Comparison of ENCODE assay signal across 21 cellular contexts in the genomic region with DNA sequence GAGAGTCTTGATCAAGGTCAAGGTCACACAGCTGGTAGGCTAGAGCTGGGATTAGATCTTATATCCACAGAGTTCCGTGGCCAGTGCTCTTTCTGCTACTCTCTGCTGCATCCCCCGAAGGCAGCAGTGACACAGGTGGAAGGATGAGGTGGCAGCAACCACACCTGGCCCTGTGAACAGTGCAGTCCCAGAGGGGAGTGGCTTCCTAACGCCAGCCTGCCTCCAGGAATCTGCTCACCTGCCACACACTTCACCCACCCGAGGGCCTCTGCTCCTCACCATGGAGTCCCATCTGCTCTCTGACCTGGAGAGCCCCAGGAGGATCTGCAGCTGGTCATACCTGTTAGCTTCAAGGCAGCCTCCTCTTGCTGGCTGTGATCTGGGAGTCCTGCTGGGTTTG.
DNase-seq lines count a peak whose midpoint lies in the region; ATAC-seq lines count a peak whose summit lies in the region.
"Had no signal": no experiment of that assay in that cellular context is flagged by ENCODE, and none has a peak within 500 bp of the region (broad histone marks: within the 10 kb centered on the region; RNA-seq: fewer than 3 reads in every experiment).

No MANE protein-coding gene starts in this region.

- H3K4me1 Mint-ChIP-seq in naive thymus-derived CD8-positive, alpha-beta T cell, result no peaks in the 10 kb centered on the region
- H3K4me1 Mint-ChIP-seq: CD14-positive monocyte had no signal

- peaks cover 5 to 50% (median 15%) of the 10 kb centered on the region in 5 donors for H3K27me3 Mint-ChIP-seq in naive thymus-derived CD8-positive, alpha-beta T cell

- H3K4me3 Mint-ChIP-seq in naive thymus-derived CD8-positive, alpha-beta T cell, result no peak overlapping the region
- H3K4me3 Mint-ChIP-seq: CD14-positive monocyte, H9 had no signal

- DNase-seq in COLO668 (lab: John Stamatoyannopoulos, UW; ENCODE audit: unreplicated experiment), result peak; percentile 75
- peak; percentile 48 for DNase-seq in DMS53 treated with DMSO at 0.1 percent for 48 hours (lab: John Stamatoyannopoulos, UW; ENCODE audit: unreplicated experiment)
- DNase-seq in NCI-H345 treated with DMSO at 0.1 percent for 48 hours (lab: John Stamatoyannopoulos, UW; ENCODE audit: unreplicated experiment), result peak; percentile 72
- DNase-seq in naive thymus-derived CD8-positive, alpha-beta T cell, result no peak
- no peak for DNase-seq in RPMI8226
- no peak for DNase-seq in substantia nigra (lab: John Stamatoyannopoulos, UW)
- DNase-seq in HT-29 (ENCODE audit: low spot score), result no peak
- DNase-seq: COR-L47, DMS153, H9, Karpas-422, MG63, NCI-H1092 treated with DMSO at 0.1 percent for 48 hours, NCI-H1694 treated with DMSO at 0.1 percent for 48 hours, NCI-H2227 treated with DMSO at 0.1 percent for 48 hours, NCI-H69, Peyer's patch, Right ventricle myocardium superior had no signal

- no peak overlapping the region for H3K27ac Mint-ChIP-seq in naive thymus-derived CD8-positive, alpha-beta T cell
- H3K27ac Mint-ChIP-seq: CD14-positive monocyte had no signal

- no peaks in the 10 kb centered on the region for H3K9me3 Mint-ChIP-seq in naive thymus-derived CD8-positive, alpha-beta T cell
- H3K9me3 Mint-ChIP-seq: H9 had no signal

- ATAC-seq in esophagus mucosa, result peak; percentile 22
- no peak for ATAC-seq in naive thymus-derived CD8-positive, alpha-beta T cell

- H3K27ac ChIP-seq in substantia nigra (ENCODE audit: low read depth, low read length, poor library complexity, severe bottlenecking), result no peak overlapping the region
- H3K27ac ChIP-seq: Peyer's patch, SK-N-MC had no signal

- POLR2A ChIA-PET in naive thymus-derived CD8-positive, alpha-beta T cell (lab: Charles Lee), result no interaction called here

- no peaks in the 10 kb centered on the region for H3K36me3 Mint-ChIP-seq in naive thymus-derived CD8-positive, alpha-beta T cell
- H3K36me3 Mint-ChIP-seq: CD14-positive monocyte had no signal

Comparison
In these comparisons a context has a peak if more than half of its experiments do, and no peak if none do; other contexts are left out.
1. DNase-seq: peak in COLO668 (single experiment), DMS53 treated with DMSO at 0.1 percent for 48 hours (single experiment) and NCI-H345 treated with DMSO at 0.1 percent for 48 hours (single experiment); none in naive thymus-derived CD8-positive, alpha-beta T cell (0 of 10), RPMI8226 (single experiment), substantia nigra (0 of 49) and HT-29 (single experiment).